ENCODE assay signal across 8 cellular contexts in the genomic region with DNA sequence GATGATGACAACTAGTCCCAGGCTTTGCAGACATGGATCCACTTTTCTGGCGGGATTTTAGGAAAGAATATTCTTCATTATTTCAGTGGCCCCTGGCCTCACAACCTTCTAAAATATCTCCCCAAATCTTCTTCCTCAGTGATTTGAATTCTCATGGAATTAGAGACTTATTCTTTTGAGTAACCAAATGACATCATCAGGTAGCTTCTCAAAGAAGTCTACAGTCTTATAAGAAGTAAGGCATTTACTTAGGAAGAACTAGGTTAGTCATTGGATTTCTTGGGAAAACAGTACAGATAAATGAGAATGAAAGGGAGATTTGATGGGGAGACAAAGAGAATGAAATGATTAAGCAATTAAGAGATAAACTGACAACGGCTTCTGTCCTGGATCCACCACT.
"Had no signal": no experiment of that assay in that cellular context is flagged by ENCODE, and none has a peak within 500 bp of the region (broad histone marks: within the 10 kb centered on the region; RNA-seq: fewer than 3 reads in every experiment).

No MANE protein-coding gene starts in this region.

- FAIRE-seq: G401.6, GM12878, GM12891, GM12892, GM18507, GM19239 had no signal

- H3K4me3 ChIP-seq: GM12878 had no signal

- ATAC-seq: GM12878 had no signal

- DNase-seq: GDM1, GF-D8 had no signal
